Comparison of ENCODE assay signal across 33 cellular contexts in the genomic region with DNA sequence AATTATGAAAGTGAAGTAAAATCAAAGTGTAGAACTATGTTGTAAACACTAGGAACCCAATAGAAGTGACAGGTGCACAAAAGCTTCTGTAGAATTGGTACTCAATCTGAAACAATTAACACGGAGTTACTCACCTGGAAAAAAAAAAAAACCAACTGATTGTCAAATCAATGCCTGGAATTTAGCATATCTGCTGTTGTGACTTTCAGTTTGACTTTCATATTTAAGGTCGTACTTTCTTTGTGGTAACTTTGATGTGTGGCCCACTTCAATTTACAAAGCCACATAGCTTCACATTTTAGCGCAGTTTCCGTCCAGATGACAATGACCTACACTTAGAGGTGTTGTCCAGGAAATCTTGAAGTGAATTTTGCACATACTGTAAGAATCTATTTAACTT.
"Had no signal": no experiment of that assay in that cellular context is flagged by ENCODE, and none has a peak within 500 bp of the region (broad histone marks: within the 10 kb centered on the region; RNA-seq: fewer than 3 reads in every experiment).

No MANE protein-coding gene starts in this region.

- H3K9me3 ChIP-seq: SJCRH30 had no signal

- ATAC-seq: Panc1, Right ventricle myocardium inferior, SK-N-SH treated with all-trans-retinoic acid at 6 μM for 48 hours had no signal

- DNase-seq: Karpas-422, NCI-H1048, NCI-H1092 treated with DMSO at 0.1 percent for 48 hours, NCI-H1105 treated with DMSO at 0.1 percent for 48 hours, NCI-H1417, NCI-H1436, NCI-H146, NCI-H1694, NCI-H187, NCI-H1930, NCI-H2029 treated with DMSO at 0.1 percent for 48 hours, NCI-H2081 treated with DMSO at 0.1 percent for 48 hours, NCI-H2107, NCI-H2171, NCI-H226, NCI-H446 treated with DMSO at 0.1 percent for 48 hours, NCI-H510A, NCI-H524, NCI-H526, NCI-H69, NCI-H748 treated with DMSO at 0.1 percent for 48 hours, NCI-H82, PC-9, SHP77, SIG-M5, SJCRH30, T-helper 1 cell had no signal

- FAIRE-seq: RCC 7860 had no signal

- H2AFZ ChIP-seq: PC-9 had no signal

- H3K27ac ChIP-seq: PC-9, RWPE1, SJCRH30, SK-N-MC had no signal

- H3K36me3 ChIP-seq: SJCRH30 had no signal

- H3K4me1 ChIP-seq: SJCRH30 had no signal

- H3K27me3 ChIP-seq: SJCRH30 had no signal

- H3K4me2 ChIP-seq: PC-9 had no signal

- H3K4me3 ChIP-seq: PC-9, SJCRH30, SK-N-MC had no signal
